ENCODE assay signal across 34 cellular contexts in the genomic region with DNA sequence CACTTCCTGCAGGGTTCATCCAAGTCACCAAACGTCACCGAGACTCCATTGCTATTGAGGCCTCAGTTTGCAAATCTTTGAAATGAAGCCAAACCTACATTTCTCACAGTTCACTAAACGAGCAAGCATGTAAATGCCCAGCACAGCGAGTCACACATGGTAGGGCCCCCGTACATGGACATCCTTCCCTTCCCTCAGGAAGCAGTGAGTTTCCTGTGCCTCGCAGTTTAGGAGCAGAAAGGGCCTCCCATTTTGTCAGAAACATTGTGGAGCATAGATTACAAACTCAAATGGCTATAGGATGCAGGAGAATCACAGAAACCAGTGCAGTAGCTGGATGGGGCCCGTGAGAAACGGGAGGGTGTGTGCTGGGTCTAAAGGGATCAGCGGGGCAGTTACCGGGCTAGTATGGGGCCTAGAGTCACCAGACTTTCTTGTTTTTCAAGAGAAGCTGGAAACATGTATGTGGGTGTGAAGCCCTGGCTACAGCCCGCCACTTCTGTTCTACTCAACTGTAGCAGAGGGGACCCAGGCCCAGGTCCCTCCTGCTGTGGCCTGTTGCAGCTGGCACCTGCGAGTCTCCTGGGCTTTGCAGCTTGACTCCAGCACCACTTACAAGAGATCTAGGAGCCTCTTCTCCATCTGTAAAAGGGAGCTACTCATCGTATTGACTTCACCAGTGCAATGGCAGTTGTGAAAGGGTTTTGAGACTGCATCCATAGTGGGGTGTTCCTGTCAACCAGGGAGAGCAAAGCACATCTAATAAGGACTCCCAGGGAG. TPM values are rescaled to one million over a fixed set of nuclear protein-coding genes. Genes with fewer than 3 reads are reported as not detected.
DNase-seq lines count a peak whose midpoint lies in the region; ATAC-seq and TF ChIP-seq lines count a peak whose summit lies in the region.
"Had no signal": no experiment of that assay in that cellular context is flagged by ENCODE, and none has a peak within 500 bp of the region (broad histone marks: within the 10 kb centered on the region; RNA-seq: fewer than 3 reads in every experiment).

No MANE protein-coding gene starts in this region.

- H4K20me1 ChIP-seq in BLaER1 (no peaks in the 10 kb centered on the region), GM23248 (ENCODE audit: insufficient read depth) (no peaks in the 10 kb centered on the region)

- no peak overlapping the region for H3K27ac Mint-ChIP-seq in endothelial cell (ENCODE audit: unreplicated experiment)
- peak overlapping the region; percentile 50 for H3K27ac Mint-ChIP-seq in neural crest cell (ENCODE audit: unreplicated experiment)
- H3K27ac Mint-ChIP-seq in endodermal cell, result no peak overlapping the region
- H3K27ac Mint-ChIP-seq: activated B cell treated with CpG ODN at 0.5 μM for 24 hours; activated T-helper 1 cell treated with anti-CD3 and anti-CD28 coated beads, Interleukin-12 subunit alpha, Interleukin-12 subunit beta, Interleukin-2, Interleukin-4 antibody, amounts not matched to agents 30 ng/mL and 10 ng/mL and 1 ng/mL, durations not matched to agents 14 hours and 24 hours and 36 hours; brain; naive B cell had no signal

- no peaks in the 10 kb centered on the region for H3K9me2 ChIP-seq in GM23248 (ENCODE audit: insufficient read depth)
- H3K9me2 ChIP-seq: SK-N-SH had no signal

- peaks cover 3% of the 10 kb centered on the region; the same call in 1 of the 2 replicates for H3F3A ChIP-seq in GM23248 (ENCODE audit: insufficient read depth)

- in situ Hi-C loops in GM23248 (cut with MboI), result loop anchor here (25.0 kb wide), 2 partner anchors 316 to 616 kb away; no protein-coding TSS in a partner anchor

- DNase-seq in GM23248, result peak; percentile 38
- DNase-seq in endothelial cell (ENCODE audit: low spot score), result no peak
- no peak for DNase-seq in neural crest cell (ENCODE audit: low read depth, low spot score)
- DNase-seq in endodermal cell, result no peak
- DNase-seq: activated B cell treated with CpG ODN at 0.5 μM for 24 hours; activated naive CD4-positive, alpha-beta T cell treated with anti-CD3 and anti-CD28 coated beads, Interleukin-2, amount 50 U/mL, for 16 hours; BE2C; DMS 273 treated with DMSO at 0.1 percent for 48 hours; kidney; midbrain; naive B cell; NCI-H1092; NCI-H1694; NCI-H2171; NCI-H510A; right lobe of liver; SK-N-SH; stimulated activated CD4-positive, alpha-beta T cell treated with anti-CD3 and anti-CD28 coated beads, Interleukin-2, amount 100 ng/mL, for 48 hours; stimulated activated naive CD8-positive, alpha-beta T cell treated with anti-CD3 and anti-CD28 coated beads, Interleukin-15, amount 100 ng/mL, for 72 hours; uterus had no signal

- no peaks in the 10 kb centered on the region for H3K79me2 ChIP-seq in GM23248 (ENCODE audit: insufficient read depth)

- H3K36me3 ChIP-seq in BLaER1 (no peaks in the 10 kb centered on the region), GM23248 (ENCODE audit: low read depth) (no peaks in the 10 kb centered on the region), endodermal cell (ENCODE audit: control insufficient read depth, insufficient read depth, low read length) (no peaks in the 10 kb centered on the region)
- H3K36me3 ChIP-seq: BE2C, prostate gland, right lobe of liver, thoracic aorta, uterus had no signal

- peak overlapping the region; percentile 14; the same call in 1 of the 2 replicates for H3K27ac ChIP-seq in BLaER1
- H3K27ac ChIP-seq in GM23248, result no peak overlapping the region
- H3K27ac ChIP-seq in endodermal cell (ENCODE audit: low read depth, low read length), result no peak overlapping the region
- H3K27ac ChIP-seq: epithelial cell of prostate, prostate gland, right lobe of liver, thoracic aorta, uterus had no signal

- no peaks in the 10 kb centered on the region for H3K9me3 ChIP-seq in BLaER1
- H3K9me3 ChIP-seq in GM23248 (ENCODE audit: low read depth), result no peaks in the 10 kb centered on the region
- H3K9me3 ChIP-seq in endodermal cell (ENCODE audit: control insufficient read depth, low read length), result no peaks in the 10 kb centered on the region
- H3K9me3 ChIP-seq: BE2C, prostate gland, right lobe of liver, SK-N-SH, thoracic aorta, uterus had no signal

- H3K4me1 ChIP-seq in BLaER1 (peaks cover 25% of the 10 kb centered on the region), GM23248 (ENCODE audit: insufficient read depth) (peaks cover 15% of the 10 kb centered on the region), endodermal cell (ENCODE audit: control insufficient read depth, insufficient read depth, low read length) (no peaks in the 10 kb centered on the region)
- H3K4me1 ChIP-seq: prostate gland, right lobe of liver, uterus had no signal

- peak overlapping the region; percentile 41; the same call in 1 of the 2 replicates for H2AFZ ChIP-seq in GM23248

- H3K9me3 Mint-ChIP-seq in endothelial cell (ENCODE audit: unreplicated experiment) (no peaks in the 10 kb centered on the region), neural crest cell (no peaks in the 10 kb centered on the region), endodermal cell (no peaks in the 10 kb centered on the region)
- H3K9me3 Mint-ChIP-seq: activated B cell treated with CpG ODN at 0.5 μM for 24 hours; activated T-helper 1 cell treated with anti-CD3 and anti-CD28 coated beads, Interleukin-12 subunit alpha, Interleukin-12 subunit beta, Interleukin-2, Interleukin-4 antibody, amounts not matched to agents 30 ng/mL and 10 ng/mL and 1 ng/mL, durations not matched to agents 14 hours and 24 hours and 36 hours; brain; stimulated activated naive CD8-positive, alpha-beta T cell treated with anti-CD3 and anti-CD28 coated beads, Interleukin-15, amount 100 ng/mL, for 72 hours had no signal

- no peak overlapping the region for H3K9ac ChIP-seq in BLaER1
- H3K9ac ChIP-seq in GM23248, result no peak overlapping the region
- H3K9ac ChIP-seq in endodermal cell (ENCODE audit: extremely low read depth, low read length, poor library complexity, severe bottlenecking), result no peak overlapping the region
- H3K9ac ChIP-seq: SK-N-SH had no signal

- H3K4me2 ChIP-seq in BLaER1 (peak overlapping the region; percentile 64), GM23248 (ENCODE audit: unreplicated experiment) (no peak overlapping the region)
- H3K4me2 ChIP-seq: SK-N-SH had no signal

- ATAC-seq in GM18519 (IDR thresholded peaks at IDR 0.05; ENCODE audit: low FRiP score, unreplicated experiment), result no peak
- ATAC-seq in HG02763 (IDR thresholded peaks at IDR 0.05; ENCODE audit: unreplicated experiment), result no peak
- ATAC-seq in HG03196 (IDR thresholded peaks at IDR 0.05; ENCODE audit: unreplicated experiment), result no peak
- ATAC-seq: HCT116; right lobe of liver; stimulated activated naive CD8-positive, alpha-beta T cell treated with anti-CD3 and anti-CD28 coated beads, Interleukin-15, amount 100 ng/mL, for 72 hours had no signal

- no peak overlapping the region for H3K4me3 ChIP-seq in BLaER1
- H3K4me3 ChIP-seq in GM23248, result no peak overlapping the region
- H3K4me3 ChIP-seq in endodermal cell (ENCODE audit: low read length), result no peak overlapping the region
- H3K4me3 ChIP-seq: prostate gland, right lobe of liver, thoracic aorta, uterus had no signal

- H3K4me3 Mint-ChIP-seq in endothelial cell (ENCODE audit: unreplicated experiment) (peak overlapping the region; percentile 38), neural crest cell (no peak overlapping the region), endodermal cell (no peak overlapping the region)
- H3K4me3 Mint-ChIP-seq: activated B cell treated with CpG ODN at 0.5 μM for 24 hours; activated T-helper 1 cell treated with anti-CD3 and anti-CD28 coated beads, Interleukin-12 subunit alpha, Interleukin-12 subunit beta, Interleukin-2, Interleukin-4 antibody, amounts not matched to agents 30 ng/mL and 10 ng/mL and 1 ng/mL, durations not matched to agents 14 hours and 24 hours and 36 hours; brain; naive B cell; stimulated activated naive CD8-positive, alpha-beta T cell treated with anti-CD3 and anti-CD28 coated beads, Interleukin-15, amount 100 ng/mL, for 72 hours had no signal

- TF ChIP-seq CTCF in endothelial cell (IDR thresholded peaks at IDR 0.05; ENCODE audit: unreplicated experiment) (no peak), neural crest cell (conservative IDR thresholded peaks at IDR 0.05) (no peak), endodermal cell (conservative IDR thresholded peaks at IDR 0.05) (no peak)

- WGBS in GM23248 (ENCODE audit: low coverage in 1 of 2, low lambda C conversion rate in 2 of 2, missing lambda C conversion rate in 2 of 2), 2 experiments, result 61 to 66% methylated on average over 13 of the region's 13 CpGs
- WGBS in endodermal cell (ENCODE audit: insufficient coverage in 1 of 2, insufficient read length in 1 of 2), 2 experiments, result 87 to 94% methylated on average over 7 to 13 of the region's 13 CpGs

- H3K27me3 Mint-ChIP-seq in endothelial cell (ENCODE audit: unreplicated experiment) (peaks cover 11% of the 10 kb centered on the region), neural crest cell (ENCODE audit: low read depth) (peaks cover 21% of the 10 kb centered on the region), endodermal cell (ENCODE audit: insufficient read depth) (peaks cover 43% of the 10 kb centered on the region)

- H3K27me3 ChIP-seq in BLaER1 (no peaks in the 10 kb centered on the region), GM23248 (replicated peaks; ENCODE audit: insufficient read depth) (no peaks in the 10 kb centered on the region), endodermal cell (ENCODE audit: control insufficient read depth, insufficient read depth, low read length, poor library complexity, severe bottlenecking) (peaks cover 5% of the 10 kb centered on the region)
- H3K27me3 ChIP-seq: BE2C, right lobe of liver, uterus had no signal

- H3K36me3 Mint-ChIP-seq in endothelial cell (ENCODE audit: low read depth, unreplicated experiment), result no peaks in the 10 kb centered on the region
- H3K36me3 Mint-ChIP-seq in neural crest cell (ENCODE audit: low read depth), result no peaks in the 10 kb centered on the region
- H3K36me3 Mint-ChIP-seq in endodermal cell (ENCODE audit: low read depth), result no peaks in the 10 kb centered on the region
- H3K36me3 Mint-ChIP-seq: brain, naive B cell had no signal

- H3K4me1 Mint-ChIP-seq in endothelial cell (ENCODE audit: unreplicated experiment), result peaks cover 26% of the 10 kb centered on the region
- H3K4me1 Mint-ChIP-seq in neural crest cell, result peaks cover 9% of the 10 kb centered on the region
- no peaks in the 10 kb centered on the region for H3K4me1 Mint-ChIP-seq in endodermal cell
- H3K4me1 Mint-ChIP-seq: activated B cell treated with CpG ODN at 0.5 μM for 24 hours had no signal

RNA-seq across cellular contexts. Expression of a gene that starts 14.2 kb away (rescaled TPM):
- not detected in 2 replicates for total RNA-seq in GM23248 (2014; rRNA removed; shearing (Covaris generic))
- not detected in 2 replicates for polyA plus RNA-seq in GM23248 (2016; fragmentation: Nextera tagmentation; extraction: Ambion mirVana)
- total RNA-seq in endothelial cell (ENCODE audit: unreplicated experiment), result 0.72 TPM
- 16.7 and 17.9 TPM in 2 replicates for total RNA-seq in neural crest cell
- total RNA-seq in endodermal cell, result not detected
- 2.6 TPM for polyA plus RNA-seq in endodermal cell (2013, experiment 1 of 2)
- 2.5 TPM for polyA plus RNA-seq in endodermal cell (2013, experiment 2 of 2)
- total RNA-seq: activated B cell treated with CpG ODN at 0.5 μM for 24 hours; activated T-helper 1 cell treated with anti-CD3 and anti-CD28 coated beads, Interleukin-12 subunit alpha, Interleukin-12 subunit beta, Interleukin-2, Interleukin-4 antibody, amounts not matched to agents 30 ng/mL and 10 ng/mL and 1 ng/mL, durations not matched to agents 14 hours and 24 hours and 36 hours; chondrocyte; kidney; liver; prostate gland; right lobe of liver; T-helper 1 cell treated with Interleukin-12 subunit alpha and Interleukin-12 subunit beta and Interleukin-4 antibody, amounts not matched to agents 30 ng/mL and 1 ng/mL, for 36 hours; thoracic aorta had no signal
- polyA plus RNA-seq: liver had no signal

RNA-seq across cellular contexts. Expression of a gene that starts 17.9 kb away (rescaled TPM):
- not detected in 2 replicates for total RNA-seq in GM23248 (2014; rRNA removed; shearing (Covaris generic))
- polyA plus RNA-seq in GM23248 (2016; fragmentation: Nextera tagmentation; extraction: Ambion mirVana), result not detected in 2 replicates
- 0.23 TPM for total RNA-seq in endothelial cell (ENCODE audit: unreplicated experiment)
- total RNA-seq in neural crest cell, result 2.7 and 3.3 TPM in 2 replicates
- not detected for total RNA-seq in endodermal cell
- polyA plus RNA-seq in endodermal cell (2013, experiment 1 of 2), result 1.1 TPM
- 1.1 TPM for polyA plus RNA-seq in endodermal cell (2013, experiment 2 of 2)
- total RNA-seq: activated B cell treated with CpG ODN at 0.5 μM for 24 hours; chondrocyte; fibroblast of villous mesenchyme; kidney; liver; right lobe of liver; T-helper 1 cell treated with Interleukin-12 subunit alpha and Interleukin-12 subunit beta and Interleukin-4 antibody, amounts not matched to agents 30 ng/mL and 1 ng/mL, for 36 hours; thoracic aorta; uterus had no signal
- polyA plus RNA-seq: liver, SK-N-SH had no signal

RNA-seq across cellular contexts. Expression of a gene that starts 57.0 kb away (rescaled TPM):
- total RNA-seq in GM23248 (2014; rRNA removed; shearing (Covaris generic)), result 69.2 and 101 TPM in 2 replicates
- polyA plus RNA-seq in GM23248 (2016; fragmentation: Nextera tagmentation; extraction: Ambion mirVana), result 47.6 and 50.8 TPM in 2 replicates
- 25.8 TPM for total RNA-seq in endothelial cell (ENCODE audit: unreplicated experiment)
- total RNA-seq in neural crest cell, result 19.7 and 23.0 TPM in 2 replicates
- 10 to 100 TPM; 18.8 to 19.5 TPM for total RNA-seq in endodermal cell
- 8.6 TPM for polyA plus RNA-seq in endodermal cell (2013, experiment 1 of 2)
- polyA plus RNA-seq in endodermal cell (2013, experiment 2 of 2), result 7.0 TPM

Comparison
In these comparisons a context has a peak if more than half of its experiments do, and no peak if none do; other contexts are left out.
1. RNA of a gene that starts 14.2 kb away (total RNA-seq): 16.7 to 17.9 TPM in neural crest cell; 0.72 TPM in endothelial cell (single experiment), not detected in GM23248 and not detected in endodermal cell; every median in the first group is over 10 times any median in the second.